Comparison of ENCODE assay signal across 15 cellular contexts in genomic region chr20:3307695-3308094, GRCh38.
DNase-seq lines count a peak whose midpoint lies in the region; ATAC-seq and TF ChIP-seq lines count a peak whose summit lies in the region.
"Had no signal": no experiment of that assay in that cellular context is flagged by ENCODE, and none has a peak within 500 bp of the region (broad histone marks: within the 10 kb centered on the region; RNA-seq: fewer than 3 reads in every experiment).

No MANE protein-coding gene starts in this region.

- H3K36me3 Mint-ChIP-seq in H9 (ENCODE audit: insufficient read depth in 1 of 3, low read depth in 3 of 3) = peaks cover 0 to 13% (median 10%) of the 10 kb centered on the region in 3 experiments; a peak in 4 of 7 replicates
- peaks cover 3% of the 10 kb centered on the region for H3K36me3 Mint-ChIP-seq in activated CD8-positive, alpha-beta T cell treated with anti-CD3 and anti-CD28 coated beads for 36 hours (ENCODE audit: low read depth)

- H3K27me3 Mint-ChIP-seq in H9 (ENCODE audit: low read depth) = no peaks in the 10 kb centered on the region
- no peaks in the 10 kb centered on the region for H3K27me3 Mint-ChIP-seq in activated CD8-positive, alpha-beta T cell treated with anti-CD3 and anti-CD28 coated beads for 36 hours
- H3K27me3 Mint-ChIP-seq: CD8-positive, alpha-beta memory T cell had no signal

- H3K27me3 ChIP-seq in adipocyte (replicated peaks; ENCODE audit: control insufficient read depth, insufficient read depth, low read length) (no peaks in the 10 kb centered on the region), skeletal muscle tissue (ENCODE audit: control insufficient read depth in 3 of 3, insufficient read depth in 3 of 3, low read length in 3 of 3) (no peaks in the 10 kb centered on the region), H9 (ENCODE audit: insufficient read depth, low read length) (no peaks in the 10 kb centered on the region)
- H3K27me3 ChIP-seq: BLaER1 treated with 17β-estradiol and CSF1 and Interleukin-3, amounts not matched to agents 10 nM and 100 nM; SJSA1 had no signal

- no peak overlapping the region for H2AFZ ChIP-seq in H9 (ENCODE audit: low read length)
- H2AFZ ChIP-seq: PC-9 had no signal

- H3K9me3 ChIP-seq in adipocyte (ENCODE audit: control insufficient read depth, low read length) = no peaks in the 10 kb centered on the region
- no peaks in the 10 kb centered on the region for H3K9me3 ChIP-seq in skeletal muscle tissue (ENCODE audit: control insufficient read depth in 3 of 3, low read length in 3 of 3)
- no peaks in the 10 kb centered on the region for H3K9me3 ChIP-seq in H9 (ENCODE audit: control insufficient read depth, low read depth, low read length)
- H3K9me3 ChIP-seq: BLaER1 treated with 17β-estradiol and CSF1 and Interleukin-3, amounts not matched to agents 10 nM and 100 nM; SJSA1 had no signal

- no peak overlapping the region for H3K18ac ChIP-seq in H9 (ENCODE audit: insufficient read length, low read depth, low read length)

- H4K5ac ChIP-seq in H9 (ENCODE audit: insufficient read length, low read depth, low read length) = no peak overlapping the region

- TF ChIP-seq CTCF in AG10803 (conservative IDR thresholded peaks at IDR 0.05; ENCODE audit: low read length) (no peak), fibroblast of villous mesenchyme (IDR thresholded peaks at IDR 0.05; ENCODE audit: insufficient read depth, low read depth, low read length) (no peak), H9 (conservative IDR thresholded peaks at IDR 0.05) (no peak)
- TF ChIP-seq CTCF in activated CD8-positive, alpha-beta T cell treated with anti-CD3 and anti-CD28 coated beads for 36 hours (IDR thresholded peaks at IDR 0.05) = no peak

- H3K79me1 ChIP-seq in H9 (ENCODE audit: insufficient read depth, low read depth, low read length, poor library complexity, severe bottlenecking) = no peaks in the 10 kb centered on the region

- H3K79me2 ChIP-seq in H9 (ENCODE audit: insufficient read depth, low read length) = no peaks in the 10 kb centered on the region

- no CpG with 5 or more reads among the region's 2 CpGs for WGBS in H9 (ENCODE audit: extremely low coverage, insufficient read length, low lambda C conversion rate)

- POLR2A ChIA-PET in activated CD8-positive, alpha-beta T cell treated with anti-CD3 and anti-CD28 coated beads for 36 hours (lab: Charles Lee) = no interaction called here

- H3K4me1 Mint-ChIP-seq in H9 = 0 out of 4 replicates have a peak, but pooled peaks cover 0 to 2% of the 10 kb centered on the region in 2 experiments
- no peaks in the 10 kb centered on the region for H3K4me1 Mint-ChIP-seq in activated CD8-positive, alpha-beta T cell treated with anti-CD3 and anti-CD28 coated beads for 36 hours (ENCODE audit: low read depth)
- H3K4me1 Mint-ChIP-seq: CD8-positive, alpha-beta memory T cell had no signal

- CTCF ChIA-PET in activated CD8-positive, alpha-beta T cell treated with anti-CD3 and anti-CD28 coated beads for 36 hours (lab: Charles Lee) = interaction anchor here (3.9 kb wide), 1 partner anchor 8 kb away, joined by 22 read pairs; no protein-coding TSS in a partner anchor

- H3K9me3 Mint-ChIP-seq in H9 = no peaks in the 10 kb centered on the region
- H3K9me3 Mint-ChIP-seq in activated CD8-positive, alpha-beta T cell treated with anti-CD3 and anti-CD28 coated beads for 36 hours = no peaks in the 10 kb centered on the region
- H3K9me3 Mint-ChIP-seq: CD8-positive, alpha-beta memory T cell had no signal

- H4K91ac ChIP-seq in H9 (ENCODE audit: insufficient read length, low read depth, low read length) = no peak overlapping the region

- no peaks in the 10 kb centered on the region for H3K23me2 ChIP-seq in H9 (ENCODE audit: insufficient read length, low read depth, low read length, poor library complexity, severe bottlenecking)

- H3K27ac ChIP-seq in skeletal muscle tissue (ENCODE audit: low read depth, low read length) (peak overlapping the region; percentile 91), H9 (ENCODE audit: insufficient read length, low read depth, low read length) (no peak overlapping the region)
- H3K27ac ChIP-seq: PC-9, SJSA1 had no signal

- H3K4me3 Mint-ChIP-seq in H9 = no peak overlapping the region
- H3K4me3 Mint-ChIP-seq in activated CD8-positive, alpha-beta T cell treated with anti-CD3 and anti-CD28 coated beads for 36 hours = no peak overlapping the region
- H3K4me3 Mint-ChIP-seq: CD8-positive, alpha-beta memory T cell had no signal

- no peak overlapping the region for H3K14ac ChIP-seq in H9 (ENCODE audit: insufficient read depth, low read length)

- no peak for ATAC-seq in activated CD8-positive, alpha-beta T cell treated with anti-CD3 and anti-CD28 coated beads for 36 hours
- ATAC-seq: K562 had no signal

- H3K23ac ChIP-seq in H9 (ENCODE audit: insufficient read length, low read depth, low read length) = no peak overlapping the region

- no peak overlapping the region for H4K8ac ChIP-seq in H9 (replicated peaks; ENCODE audit: insufficient read length, low read depth, low read length)

- no peak overlapping the region for H3K4ac ChIP-seq in H9 (ENCODE audit: low read depth, low read length)

- H4K20me1 ChIP-seq in H9 (ENCODE audit: control insufficient read depth, insufficient read depth, insufficient read length) = no peaks in the 10 kb centered on the region

- no peak overlapping the region for H2BK5ac ChIP-seq in H9 (ENCODE audit: insufficient read length, low read length)

- H3K9ac ChIP-seq in adipocyte (ENCODE audit: low read length) (no peak overlapping the region), skeletal muscle tissue (ENCODE audit: low read depth in 1 of 3, low read length in 3 of 3) (peak overlapping the region in 2 of 3 donors; percentile 61 to 65), H9 (ENCODE audit: extremely low read depth, insufficient read length, low read length) (no peak overlapping the region)

- H3K4me1 ChIP-seq in adipocyte (ENCODE audit: control insufficient read depth, insufficient read depth, low read length) (peaks cover 20% of the 10 kb centered on the region), skeletal muscle tissue (ENCODE audit: control insufficient read depth in 3 of 3, insufficient read depth in 3 of 3, low read length in 3 of 3) (peaks cover 43 to 63% (median 45%) of the 10 kb centered on the region in 3 donors), H9 (ENCODE audit: insufficient read depth, low read length) (no peaks in the 10 kb centered on the region)

- H3K4me3 ChIP-seq in AG10803 (ENCODE audit: low read length) (no peak overlapping the region), adipocyte (ENCODE audit: low read length) (no peak overlapping the region), fibroblast of villous mesenchyme (ENCODE audit: low read depth, low read length) (no peak overlapping the region), skeletal muscle tissue (ENCODE audit: low read length in 3 of 3) (no peak overlapping the region)
- H3K4me3 ChIP-seq: BLaER1 treated with 17β-estradiol and CSF1 and Interleukin-3, amounts not matched to agents 10 nM and 100 nM; K562; PC-9; SJSA1 had no signal

- no peak overlapping the region for H2BK120ac ChIP-seq in H9 (ENCODE audit: low read depth, low read length, poor library complexity, severe bottlenecking)

- no peak overlapping the region for H3K27ac Mint-ChIP-seq in H9
- H3K27ac Mint-ChIP-seq in activated CD8-positive, alpha-beta T cell treated with anti-CD3 and anti-CD28 coated beads for 36 hours = no peak overlapping the region
- H3K27ac Mint-ChIP-seq: CD8-positive, alpha-beta memory T cell had no signal

- DNase-seq in AG10803 (ENCODE audit: low read depth) (peak; percentile 13), adipocyte (ENCODE audit: low read depth) (peak; percentile 68), fibroblast of villous mesenchyme (ENCODE audit: low read depth) (peak; percentile 44), H9 (no peak), NOMO-1 treated with DMSO at 0.1 percent for 48 hours (lab: John Stamatoyannopoulos, UW; ENCODE audit: unreplicated experiment) (no peak)
- DNase-seq in activated CD8-positive, alpha-beta T cell treated with anti-CD3 and anti-CD28 coated beads for 36 hours = no peak
- DNase-seq: CD8-positive, alpha-beta memory T cell; NCI-H1694 treated with DMSO at 0.1 percent for 48 hours; NCI-H2227 treated with DMSO at 0.1 percent for 48 hours; NCI-H524; PC-9 had no signal

- H3K36me3 ChIP-seq in adipocyte (ENCODE audit: control insufficient read depth, insufficient read depth, low read length, severe bottlenecking) (peaks cover 53% of the 10 kb centered on the region), skeletal muscle tissue (ENCODE audit: control insufficient read depth in 3 of 3, insufficient read depth in 3 of 3, low read length in 3 of 3) (peaks cover 14 to 25% (median 16%) of the 10 kb centered on the region in 3 donors)

- H2AK5ac ChIP-seq in H9 (ENCODE audit: insufficient read length, low read length) = no peak overlapping the region

- intact Hi-C loops in activated CD8-positive, alpha-beta T cell treated with anti-CD3 and anti-CD28 coated beads for 36 hours (cut with micrococcal nuclease) = no loop called here

- H3T11ph ChIP-seq in H9 (ENCODE audit: low read length) = no peak overlapping the region

- H2BK15ac ChIP-seq in H9 (ENCODE audit: low read depth, low read length) = no peak overlapping the region

- no peak overlapping the region for H2BK20ac ChIP-seq in H9 (ENCODE audit: low read depth, low read length, poor library complexity, severe bottlenecking)

- H3K4me2 ChIP-seq in H9 (ENCODE audit: insufficient read depth, insufficient read length, low read length) = no peak overlapping the region
- H3K4me2 ChIP-seq: PC-9 had no signal

- H3K56ac ChIP-seq in H9 (ENCODE audit: insufficient read length, low read depth, low read length) = no peak overlapping the region

- no peak overlapping the region for H2BK12ac ChIP-seq in H9 (ENCODE audit: insufficient read length, low read depth, low read length)

Comparison
In these comparisons a context has a peak if more than half of its experiments do, and no peak if none do; other contexts are left out.
1. DNase-seq: peak in AG10803 (single experiment), adipocyte (single experiment) and fibroblast of villous mesenchyme (single experiment); none in H9 (single experiment), NOMO-1 treated with DMSO at 0.1 percent for 48 hours (single experiment) and activated CD8-positive, alpha-beta T cell treated with anti-CD3 and anti-CD28 coated beads for 36 hours (single experiment).
2. H3K9ac ChIP-seq: peak in skeletal muscle tissue (2 of 3); none in adipocyte (single experiment) and H9 (single experiment).